11 cellular contexts compared by ENCODE assay signal in the genomic region with DNA sequence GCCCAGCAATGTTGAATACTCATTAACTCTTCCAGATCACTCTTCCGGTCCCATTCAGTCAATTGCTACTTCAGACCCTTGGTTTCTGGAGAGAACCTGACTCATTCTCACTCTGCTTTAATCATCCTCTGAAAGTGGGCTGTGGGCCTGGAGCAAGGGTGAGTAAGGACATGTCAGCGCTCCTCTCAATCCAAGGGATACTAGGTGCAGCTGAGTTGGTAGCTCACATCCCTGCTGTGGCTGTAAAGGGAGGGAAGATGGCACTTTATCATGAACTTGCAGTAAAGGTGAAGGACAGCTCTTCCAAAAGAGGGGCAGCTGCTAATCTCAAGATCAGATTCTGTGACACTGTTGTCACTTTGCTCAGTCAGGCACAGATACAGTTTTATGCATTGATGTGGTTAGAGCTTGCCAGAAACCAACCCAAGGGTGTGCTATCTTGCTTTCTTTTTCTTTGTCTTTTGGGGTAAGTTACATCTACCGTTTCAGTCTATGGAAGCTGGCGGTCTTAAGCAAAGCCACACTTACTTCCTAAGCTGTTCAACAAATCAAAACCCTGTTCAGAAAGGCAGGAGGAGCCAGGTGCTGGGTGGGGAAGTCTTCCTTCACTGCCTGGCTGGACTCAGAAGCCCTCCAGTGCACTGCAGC. TPM values are rescaled to one million over a fixed set of nuclear protein-coding genes. Genes with fewer than 3 reads are reported as not detected.
A peak's percentile ranks its signal among the peaks of the same experiment; 100 is the strongest.
DNase-seq lines count a peak whose midpoint lies in the region; ATAC-seq and TF ChIP-seq lines count a peak whose summit lies in the region.
"Had no signal": no experiment of that assay in that cellular context is flagged by ENCODE, and none has a peak within 500 bp of the region (broad histone marks: within the 10 kb centered on the region; RNA-seq: fewer than 3 reads in every experiment).

No MANE protein-coding gene starts in this region.

- ATAC-seq in GM21528 (IDR thresholded peaks at IDR 0.05; ENCODE audit: low FRiP score, unreplicated experiment) (peak; percentile 57), T-helper 17 cell (peak; percentile 95)

- H3K27me3 Mint-ChIP-seq in T-helper 17 cell, result no peaks in the 10 kb centered on the region

- H3K4me2 ChIP-seq in trophoblast cell (ENCODE audit: low read length), result no peak overlapping the region

- peaks cover 33% of the 10 kb centered on the region for H3K4me1 Mint-ChIP-seq in T-helper 17 cell

- H3K9me3 ChIP-seq in T-helper 17 cell (ENCODE audit: control insufficient read depth, low read length, poor library complexity, severe bottlenecking) (no peaks in the 10 kb centered on the region), trophoblast cell (ENCODE audit: insufficient read depth, low read depth, low read length) (peaks cover 6% of the 10 kb centered on the region)

- no peaks in the 10 kb centered on the region for H3K79me2 ChIP-seq in trophoblast cell (ENCODE audit: control insufficient read depth, insufficient read depth, low read length, poor library complexity)
- H3K79me2 ChIP-seq: parathyroid adenoma had no signal

- no peak overlapping the region for H2AK5ac ChIP-seq in trophoblast cell (ENCODE audit: low read length)

- H2AFZ ChIP-seq in trophoblast cell (ENCODE audit: insufficient read depth, low read length, poor library complexity), result no peak overlapping the region
- H2AFZ ChIP-seq: parathyroid adenoma had no signal

- WGBS in trophoblast cell (ENCODE audit: extremely low coverage, insufficient coverage, insufficient read length), result no CpG with 5 or more reads among the region's 4 CpGs

- H3K27me3 ChIP-seq in trophoblast cell (ENCODE audit: insufficient read depth, low read length), result no peaks in the 10 kb centered on the region

- no peaks in the 10 kb centered on the region for H3K36me3 Mint-ChIP-seq in T-helper 17 cell (ENCODE audit: low read depth)

- H3K79me1 ChIP-seq in trophoblast cell (ENCODE audit: low read length), result no peaks in the 10 kb centered on the region

- H4K91ac ChIP-seq in trophoblast cell (ENCODE audit: low read depth, low read length), result no peak overlapping the region

- no peaks in the 10 kb centered on the region for H3K4me1 ChIP-seq in trophoblast cell (ENCODE audit: control insufficient read depth in 1 of 2, insufficient read depth in 2 of 2, low read length in 2 of 2)
- H3K4me1 ChIP-seq: parathyroid adenoma had no signal

- peak overlapping the region; percentile 92 for H3K27ac Mint-ChIP-seq in T-helper 17 cell

- no peaks in the 10 kb centered on the region for H3K36me3 ChIP-seq in trophoblast cell (ENCODE audit: control insufficient read depth in 1 of 2, insufficient read depth in 2 of 2, low read length in 2 of 2)

- DNase-seq in ACHN (peak; percentile 63), T-helper 17 cell (peak in 1 of 3 donors; percentile 9), epithelial cell of esophagus (ENCODE audit: low read depth) (peak; percentile 80), amygdala (lab: John Stamatoyannopoulos, UW) (no peak), ecto neural progenitor cell (ENCODE audit: low spot score) (no peak), medulla oblongata (ENCODE audit: extremely low spot score) (no peak), trophoblast cell (no peak)
- DNase-seq: KBM-7 had no signal

- no peak overlapping the region for H3K14ac ChIP-seq in trophoblast cell (ENCODE audit: low read length)

- no peak overlapping the region for H3K27ac ChIP-seq in trophoblast cell (ENCODE audit: low read depth, low read length)
- H3K27ac ChIP-seq: coronary artery, parathyroid adenoma had no signal

- no peak overlapping the region for H4K12ac ChIP-seq in trophoblast cell (ENCODE audit: low read depth, low read length)

- peak overlapping the region; percentile 85 for H3K4me3 Mint-ChIP-seq in T-helper 17 cell

- in situ Hi-C loops in ACHN (cut with HindIII; ENCODE audit: low pct_ligation_motif_present, low pct_unique_long_range_greater_than_20kb, low sequenced_read_pairs), result no loop called here

- no peak overlapping the region for H3K23ac ChIP-seq in trophoblast cell (ENCODE audit: low read length)

- no peak overlapping the region for H3K18ac ChIP-seq in trophoblast cell (ENCODE audit: low read length)

- H2BK5ac ChIP-seq in trophoblast cell (ENCODE audit: low read depth, low read length, poor library complexity), result no peak overlapping the region

- H2BK120ac ChIP-seq in trophoblast cell (ENCODE audit: insufficient read depth, low read length, poor library complexity), result no peak overlapping the region

- no peak overlapping the region for H3K4ac ChIP-seq in trophoblast cell (ENCODE audit: low read depth, low read length)

- H2BK12ac ChIP-seq in trophoblast cell (ENCODE audit: low read length), result no peak overlapping the region

- H3K4me3 ChIP-seq in epithelial cell of esophagus (ENCODE audit: low read length) (no peak overlapping the region), trophoblast cell (ENCODE audit: low read depth, low read length) (no peak overlapping the region)
- H3K4me3 ChIP-seq: coronary artery had no signal

- no peak overlapping the region for H4K8ac ChIP-seq in trophoblast cell (ENCODE audit: low read depth, low read length)

- TF ChIP-seq CTCF in epithelial cell of esophagus (IDR thresholded peaks at IDR 0.05; ENCODE audit: insufficient read depth, low read depth, low read length, missing control alignments), result no peak

- no peak overlapping the region for H3K9ac ChIP-seq in trophoblast cell (ENCODE audit: low read length)
- H3K9ac ChIP-seq: parathyroid adenoma had no signal

RNA-seq across cellular contexts. Expression of a gene that starts 26.5 kb away (rescaled TPM):
- total RNA-seq in T-helper 17 cell, result 10 to 100 TPM; 15.1 to 17.4 TPM
- 28.8 and 32.4 TPM in 2 replicates for polyA plus RNA-seq in trophoblast cell (2013)

Comparison
In these comparisons a context has a peak if more than half of its experiments do, and no peak if none do; other contexts are left out.
1. DNase-seq: peak in ACHN (single experiment) and epithelial cell of esophagus (single experiment); none in amygdala (0 of 56), ecto neural progenitor cell (single experiment), medulla oblongata (single experiment) and trophoblast cell (0 of 2).